ENCODE assay signal across 9 cellular contexts in the genomic region with DNA sequence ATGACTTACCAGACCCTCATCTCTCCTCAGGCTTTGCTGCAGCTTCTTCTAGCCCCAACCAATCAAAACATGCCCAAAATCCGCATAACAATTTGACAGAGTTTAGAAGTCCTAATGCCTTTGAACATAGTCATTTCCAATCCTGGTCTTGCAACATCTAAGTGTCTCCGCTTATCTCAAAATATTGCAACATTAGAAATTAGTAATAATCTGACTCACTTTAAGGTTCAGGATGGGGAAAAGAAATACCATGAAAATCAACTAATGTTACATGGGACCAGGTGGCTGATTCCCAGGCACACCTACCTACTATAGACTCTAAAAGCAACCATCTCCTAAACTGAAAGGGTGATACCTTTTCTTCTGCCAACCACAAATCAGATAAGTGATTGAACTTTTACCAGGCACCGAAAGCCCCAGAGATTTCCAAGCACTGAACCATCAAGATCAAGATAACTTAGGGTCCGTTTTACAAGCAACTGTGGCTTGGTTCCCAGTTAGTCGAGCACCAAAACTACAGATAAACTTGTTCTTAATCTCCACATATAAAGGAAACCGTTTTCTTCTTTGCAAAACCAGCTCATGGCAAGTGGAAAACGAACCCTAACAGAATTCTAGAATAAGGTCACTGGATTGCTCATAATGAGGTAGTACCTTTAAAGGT. TPM values are rescaled to one million over a fixed set of nuclear protein-coding genes. Genes with fewer than 3 reads are reported as not detected.
DNase-seq lines count a peak whose midpoint lies in the region; ATAC-seq and TF ChIP-seq lines count a peak whose summit lies in the region.
"Had no signal": no experiment of that assay in that cellular context is flagged by ENCODE, and none has a peak within 500 bp of the region (broad histone marks: within the 10 kb centered on the region; RNA-seq: fewer than 3 reads in every experiment).

No MANE protein-coding gene starts in this region.

- DNase-seq in AG10803 (ENCODE audit: low read depth) (peak; percentile 80), iris pigment epithelial cell (ENCODE audit: low read depth) (peak; percentile 91), NCI-H187 treated with DMSO at 0.1 percent for 48 hours (lab: John Stamatoyannopoulos, UW) (no peak), SK-N-DZ (ENCODE audit: low spot score) (no peak)
- DNase-seq in activated T-helper 2 cell treated with anti-CD3 and anti-CD28 coated beads, Interferon-gamma antibody, Interleukin-2, Interleukin-4, amounts not matched to agents 10 μg/mL and 5 μg/mL and 100 μg/mL, durations not matched to agents 14 hours and 24 hours and 36 hours (ENCODE audit: low spot score): peak; percentile 26
- DNase-seq: gastrocnemius medialis had no signal

- no peak for TF ChIP-seq CTCF in AG10803 (conservative IDR thresholded peaks at IDR 0.05; ENCODE audit: low read length)
- TF ChIP-seq CTCF in HEK293 (tag by site-specific recombination; IDR thresholded peaks at IDR 0.05): no peak

- CTCF ChIA-PET in HEK293 (lab: Yijun Ruan, JAX): interaction anchor here (0.6 to 1.1 kb wide), 2 partner anchors 86 to 113 kb away, joined by 3 read pairs; no protein-coding TSS in a partner anchor

- peak overlapping the region; percentile 90 for H3K27ac Mint-ChIP-seq in activated T-helper 2 cell treated with anti-CD3 and anti-CD28 coated beads, Interferon-gamma antibody, Interleukin-2, Interleukin-4, amounts not matched to agents 10 μg/mL and 5 μg/mL and 100 μg/mL, durations not matched to agents 14 hours and 24 hours and 36 hours

- peaks cover 84% of the 10 kb centered on the region for H3K36me3 Mint-ChIP-seq in activated T-helper 2 cell treated with anti-CD3 and anti-CD28 coated beads, Interferon-gamma antibody, Interleukin-2, Interleukin-4, amounts not matched to agents 10 μg/mL and 5 μg/mL and 100 μg/mL, durations not matched to agents 14 hours and 24 hours and 36 hours (ENCODE audit: low read depth)

- H3K36me3 ChIP-seq in HEK293 (ENCODE audit: control insufficient read depth in 2 of 2, insufficient read depth in 1 of 2, low read length in 2 of 2): no peaks in the 10 kb centered on the region
- H3K36me3 ChIP-seq: gastrocnemius medialis had no signal

- H3K4me1 ChIP-seq in HEK293 (ENCODE audit: control insufficient read depth, insufficient read depth, low read length): no peaks in the 10 kb centered on the region

- no peak overlapping the region for H3K27ac ChIP-seq in HEK293 (ENCODE audit: extremely low read depth, low read depth, low read length)
- H3K27ac ChIP-seq: gastrocnemius medialis had no signal

- ATAC-seq in HG03139 (IDR thresholded peaks at IDR 0.05; ENCODE audit: unreplicated experiment) (no peak), GM18867 (IDR thresholded peaks at IDR 0.05; ENCODE audit: unreplicated experiment) (no peak)

- H3K27me3 Mint-ChIP-seq in activated T-helper 2 cell treated with anti-CD3 and anti-CD28 coated beads, Interferon-gamma antibody, Interleukin-2, Interleukin-4, amounts not matched to agents 10 μg/mL and 5 μg/mL and 100 μg/mL, durations not matched to agents 14 hours and 24 hours and 36 hours (ENCODE audit: low read depth): no peaks in the 10 kb centered on the region

- no peak overlapping the region for H3K4me3 ChIP-seq in AG10803 (ENCODE audit: low read length)
- no peak overlapping the region for H3K4me3 ChIP-seq in HEK293 (ENCODE audit: low read depth, low read length)
- H3K4me3 ChIP-seq: gastrocnemius medialis had no signal

- H3K9me3 ChIP-seq in HEK293 (ENCODE audit: control insufficient read depth, insufficient read depth, low read depth, low read length): no peaks in the 10 kb centered on the region
- H3K9me3 ChIP-seq: gastrocnemius medialis had no signal

- H3K4me1 Mint-ChIP-seq in activated T-helper 2 cell treated with anti-CD3 and anti-CD28 coated beads, Interferon-gamma antibody, Interleukin-2, Interleukin-4, amounts not matched to agents 10 μg/mL and 5 μg/mL and 100 μg/mL, durations not matched to agents 14 hours and 24 hours and 36 hours (ENCODE audit: low read depth): peaks cover 67% of the 10 kb centered on the region

- intact Hi-C loops in activated T-helper 2 cell treated with anti-CD3 and anti-CD28 coated beads, Interferon-gamma antibody, Interleukin-2, Interleukin-4, amounts not matched to agents 10 μg/mL and 5 μg/mL and 100 μg/mL, durations not matched to agents 14 hours and 24 hours and 36 hours (cut with micrococcal nuclease): loop anchor here (1.0 kb wide), 4 partner anchors 12 to 55 kb away; no protein-coding TSS in a partner anchor

- POLR2A ChIA-PET in HEK293 (lab: Yijun Ruan, JAX): no interaction called here

- H3K9me3 Mint-ChIP-seq in activated T-helper 2 cell treated with anti-CD3 and anti-CD28 coated beads, Interferon-gamma antibody, Interleukin-2, Interleukin-4, amounts not matched to agents 10 μg/mL and 5 μg/mL and 100 μg/mL, durations not matched to agents 14 hours and 24 hours and 36 hours: no peaks in the 10 kb centered on the region

- H3K4me3 Mint-ChIP-seq in activated T-helper 2 cell treated with anti-CD3 and anti-CD28 coated beads, Interferon-gamma antibody, Interleukin-2, Interleukin-4, amounts not matched to agents 10 μg/mL and 5 μg/mL and 100 μg/mL, durations not matched to agents 14 hours and 24 hours and 36 hours (ENCODE audit: low read depth): peak overlapping the region; percentile 50

TF ChIP-seq in HEK293, 187 proteins besides CTCF, POLR2A, EP300 and RAD21:
- no peak for TF ChIP-seq ZSCAN30 (tag by site-specific recombination; IDR thresholded peaks at IDR 0.05)
- TF ChIP-seq, protein P1, sequence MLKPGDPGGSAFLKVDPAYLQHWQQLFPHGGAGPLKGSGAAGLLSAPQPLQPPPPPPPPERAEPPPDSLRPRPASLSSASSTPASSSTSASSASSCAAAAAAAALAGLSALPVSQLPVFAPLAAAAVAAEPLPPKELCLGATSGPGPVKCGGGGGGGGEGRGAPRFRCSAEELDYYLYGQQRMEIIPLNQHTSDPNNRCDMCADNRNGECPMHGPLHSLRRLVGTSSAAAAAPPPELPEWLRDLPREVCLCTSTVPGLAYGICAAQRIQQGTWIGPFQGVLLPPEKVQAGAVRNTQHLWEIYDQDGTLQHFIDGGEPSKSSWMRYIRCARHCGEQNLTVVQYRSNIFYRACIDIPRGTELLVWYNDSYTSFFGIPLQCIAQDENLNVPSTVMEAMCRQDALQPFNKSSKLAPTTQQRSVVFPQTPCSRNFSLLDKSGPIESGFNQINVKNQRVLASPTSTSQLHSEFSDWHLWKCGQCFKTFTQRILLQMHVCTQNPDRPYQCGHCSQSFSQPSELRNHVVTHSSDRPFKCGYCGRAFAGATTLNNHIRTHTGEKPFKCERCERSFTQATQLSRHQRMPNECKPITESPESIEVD (tag by site-specific recombination; IDR thresholded peaks at IDR 0.05): 0 out of 2 replicates have a peak, but pooled peaks have one; percentile 11

RNA-seq across cellular contexts. Expression of gene ERN1, which starts 13.9 kb away (rescaled TPM):
- total RNA-seq in activated T-helper 2 cell treated with anti-CD3 and anti-CD28 coated beads, Interferon-gamma antibody, Interleukin-2, Interleukin-4, amounts not matched to agents 10 μg/mL and 5 μg/mL and 100 μg/mL, durations not matched to agents 14 hours and 24 hours and 36 hours: 91.0 and 93.4 TPM in 2 replicates
- 1.5 and 3.0 TPM in 2 replicates for polyA plus RNA-seq in SK-N-DZ (2014; cell fraction: cytosol; rRNA removed)
- polyA plus RNA-seq in SK-N-DZ (2014; cell fraction: nucleus; rRNA removed): 1.6 and 3.3 TPM in 2 replicates

Comparison
In these comparisons a context has a peak if more than half of its experiments do, and no peak if none do; other contexts are left out.
1. DNase-seq: peak in AG10803 (single experiment), activated T-helper 2 cell treated with anti-CD3 and anti-CD28 coated beads, Interferon-gamma antibody, Interleukin-2, Interleukin-4, amounts not matched to agents 10 μg/mL and 5 μg/mL and 100 μg/mL, durations not matched to agents 14 hours and 24 hours and 36 hours (single experiment) and iris pigment epithelial cell (single experiment); none in NCI-H187 treated with DMSO at 0.1 percent for 48 hours (single experiment) and SK-N-DZ (single experiment).